In genomic region chr6:168956884-168957730, GRCh38 we compare ENCODE assay signal across 7 cellular contexts.
DNase-seq lines count a peak whose midpoint lies in the region; ATAC-seq and TF ChIP-seq lines count a peak whose summit lies in the region.

No MANE protein-coding gene starts in this region.

- peaks cover 8% of the 10 kb centered on the region for H3K9me3 Mint-ChIP-seq in chondrocyte (ENCODE audit: low read depth)

- peak overlapping the region; percentile 13 for H3K4me3 Mint-ChIP-seq in chondrocyte (ENCODE audit: unreplicated experiment)

- ATAC-seq in HG02588 (IDR thresholded peaks at IDR 0.05; ENCODE audit: unreplicated experiment): peak; percentile 57
- peak; percentile 100 for ATAC-seq in left lobe of liver

- H3K27ac Mint-ChIP-seq in chondrocyte (ENCODE audit: unreplicated experiment): peak overlapping the region; percentile 94

- no peak overlapping the region for H3K4me3 ChIP-seq in GM12865 (ENCODE audit: low read depth, low read length)

- DNase-seq in GM12865 (ENCODE audit: low read depth) (peak; percentile 69), NCI-H1417 (lab: John Stamatoyannopoulos, UW) (peak; percentile 46 to 84 (median 67)), T1000 (lab: John Stamatoyannopoulos, UW) (peak; percentile 24), chondrocyte (ENCODE audit: low spot score) (no peak), left lobe of liver (ENCODE audit: low spot score) (peak; percentile 67)
- peak; percentile 14 to 22 for DNase-seq in stimulated activated CD4-positive, alpha-beta T cell treated with anti-CD3 and anti-CD28 coated beads, Interleukin-4, amount 100 ng/mL, for 48 hours (ENCODE audit: low read depth in 2 of 2)

- TF ChIP-seq CTCF in GM12865 (IDR thresholded peaks at IDR 0.05; ENCODE audit: insufficient read depth, low read depth, low read length, missing control alignments) (peak; percentile 76), chondrocyte (IDR thresholded peaks at IDR 0.05) (peak; percentile 98)

- H3K27me3 Mint-ChIP-seq in chondrocyte (ENCODE audit: low read depth): no peaks in the 10 kb centered on the region

- H3K4me1 Mint-ChIP-seq in chondrocyte (ENCODE audit: low read depth): peaks cover 44% of the 10 kb centered on the region

- peaks cover 4% of the 10 kb centered on the region for H3K36me3 Mint-ChIP-seq in chondrocyte (ENCODE audit: low read depth)
